In the genomic region with DNA sequence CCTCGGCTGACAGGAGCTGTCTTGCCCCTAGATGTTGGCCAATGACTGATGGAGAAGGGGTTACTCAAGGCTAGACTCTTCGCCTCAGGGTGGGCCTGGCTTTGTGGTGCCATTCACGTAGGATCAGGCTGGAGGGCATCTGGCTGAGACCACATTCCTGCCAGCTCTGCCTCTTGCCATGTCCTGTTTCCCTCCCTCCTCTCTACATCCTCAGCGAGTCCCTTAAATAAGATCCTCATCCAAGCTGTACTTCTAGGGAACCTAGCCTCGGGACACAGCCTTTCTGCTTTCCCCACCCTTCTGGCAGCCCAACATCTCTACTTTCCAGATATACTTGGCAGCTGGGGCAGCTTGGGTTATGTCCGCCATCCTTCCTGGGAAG, we compare ENCODE assay signal across 17 cellular contexts. TPM values are rescaled to one million over a fixed set of nuclear protein-coding genes. Genes with fewer than 3 reads are reported as not detected.
DNase-seq lines count a peak whose midpoint lies in the region; ATAC-seq and TF ChIP-seq lines count a peak whose summit lies in the region.
"Had no signal": no experiment of that assay in that cellular context is flagged by ENCODE, and none has a peak within 500 bp of the region (broad histone marks: within the 10 kb centered on the region; RNA-seq: fewer than 3 reads in every experiment).

No MANE protein-coding gene starts in this region.

- WGBS in esophagus muscularis mucosa: 77% methylated on average over 6 of the region's 6 CpGs

- no peaks in the 10 kb centered on the region for H3K9me3 ChIP-seq in esophagus muscularis mucosa
- H3K9me3 ChIP-seq in neural progenitor cell (ENCODE audit: low read depth): no peaks in the 10 kb centered on the region
- H3K9me3 ChIP-seq in tibial artery: no peaks in the 10 kb centered on the region

- ATAC-seq in GM19035 (IDR thresholded peaks at IDR 0.05; ENCODE audit: unreplicated experiment): no peak
- ATAC-seq in stimulated activated naive B cell treated with anti-CD40 and anti-IgM and Interleukin-4, amounts not matched to agents 10 μg/mL and 1 μg/mL and 100 μg/mL, for 72 hours (replicated peaks): no peak

- no peak for TF ChIP-seq EP300 in esophagus muscularis mucosa (IDR thresholded peaks at IDR 0.05)

- H3K27ac ChIP-seq in caudate nucleus (ENCODE audit: low read depth, low read length) (peak overlapping the region; percentile 74), esophagus muscularis mucosa (replicated peaks in 1 of 4) (peak overlapping the region; percentile 56 to 66 (median 58)), neural progenitor cell (no peak overlapping the region), tibial artery (peak overlapping the region; percentile 81 to 86)

- no peaks in the 10 kb centered on the region for H3K9me3 Mint-ChIP-seq in neural progenitor cell
- H3K9me3 Mint-ChIP-seq in stimulated activated naive B cell treated with anti-CD40 and anti-IgM and Interleukin-4, amounts not matched to agents 10 μg/mL and 1 μg/mL and 100 μg/mL, for 72 hours: no peaks in the 10 kb centered on the region

- H3K4me1 ChIP-seq in esophagus muscularis mucosa (peaks cover 8 to 50% (median 44%) of the 10 kb centered on the region in 4 donors), neural progenitor cell (peaks cover 13% of the 10 kb centered on the region), tibial artery (peaks cover 0 to 61% (median 38%) of the 10 kb centered on the region in 4 donors)

- DNase-seq in caudate nucleus (lab: John Stamatoyannopoulos, UW) (no peak), esophagus muscularis mucosa (ENCODE audit: extremely low spot score) (no peak), neural progenitor cell (ENCODE audit: low spot score) (no peak), tibial artery (no peak)
- DNase-seq in stimulated activated CD4-positive, alpha-beta T cell treated with anti-CD3 and anti-CD28 coated beads, Interleukin-2, amount 100 ng/mL, for 48 hours: no peak
- DNase-seq in stimulated activated naive B cell treated with anti-CD40 and anti-IgM and Interleukin-4, amounts not matched to agents 10 μg/mL and 1 μg/mL and 100 μg/mL, for 72 hours: no peak
- DNase-seq in effector CD8-positive, alpha-beta T cell (lab: John Stamatoyannopoulos, UW): no peak
- DNase-seq: CD8-positive, alpha-beta memory T cell; GF-D8; GOT3; KG1; NCI-H1092 treated with DMSO at 0.1 percent for 48 hours; NCI-H1694; NCI-H2107; Right ventricle myocardium superior had no signal

- intact Hi-C loops in esophagus muscularis mucosa (cut with DNase I) (no loop called here), tibial artery (cut with DNase I; ENCODE audit: low total_unique reads) (no loop called here)

- H3K79me2 ChIP-seq in neural progenitor cell (ENCODE audit: low read depth): no peaks in the 10 kb centered on the region

- H3K36me3 ChIP-seq in esophagus muscularis mucosa (peaks cover 19 to 45% (median 30%) of the 10 kb centered on the region in 4 donors), neural progenitor cell (no peaks in the 10 kb centered on the region), tibial artery (peaks cover 17 to 43% (median 25%) of the 10 kb centered on the region in 3 donors)
- H3K36me3 ChIP-seq: BLaER1 had no signal

- H3K27me3 Mint-ChIP-seq in neural progenitor cell (ENCODE audit: insufficient read depth, low read depth): no peaks in the 10 kb centered on the region
- H3K27me3 Mint-ChIP-seq in stimulated activated naive B cell treated with anti-CD40 and anti-IgM and Interleukin-4, amounts not matched to agents 10 μg/mL and 1 μg/mL and 100 μg/mL, for 72 hours: no peaks in the 10 kb centered on the region

- no peaks in the 10 kb centered on the region for H3K36me3 Mint-ChIP-seq in neural progenitor cell
- H3K36me3 Mint-ChIP-seq in stimulated activated naive B cell treated with anti-CD40 and anti-IgM and Interleukin-4, amounts not matched to agents 10 μg/mL and 1 μg/mL and 100 μg/mL, for 72 hours: peaks cover 54 to 71% of the 10 kb centered on the region in 2 donors
- H3K36me3 Mint-ChIP-seq: CD8-positive, alpha-beta memory T cell had no signal

- no peak overlapping the region for H3K4me3 Mint-ChIP-seq in neural progenitor cell
- no peak overlapping the region for H3K4me3 Mint-ChIP-seq in stimulated activated naive B cell treated with anti-CD40 and anti-IgM and Interleukin-4, amounts not matched to agents 10 μg/mL and 1 μg/mL and 100 μg/mL, for 72 hours
- H3K4me3 Mint-ChIP-seq: CD8-positive, alpha-beta memory T cell had no signal

- H3F3A ChIP-seq in neural progenitor cell (ENCODE audit: low read depth): no peaks in the 10 kb centered on the region

- H2AFZ ChIP-seq in neural progenitor cell (replicated peaks): no peak overlapping the region

- TF ChIP-seq CTCF in esophagus muscularis mucosa (IDR thresholded peaks at IDR 0.05): no peak
- TF ChIP-seq CTCF in neural progenitor cell (IDR thresholded peaks at IDR 0.05): no peak
- TF ChIP-seq CTCF in tibial artery (IDR thresholded peaks at IDR 0.05): no peak

- peaks cover 19% of the 10 kb centered on the region for H3K4me1 Mint-ChIP-seq in neural progenitor cell
- H3K4me1 Mint-ChIP-seq in stimulated activated naive B cell treated with anti-CD40 and anti-IgM and Interleukin-4, amounts not matched to agents 10 μg/mL and 1 μg/mL and 100 μg/mL, for 72 hours: peaks cover 24 to 57% of the 10 kb centered on the region in 2 donors
- H3K4me1 Mint-ChIP-seq: CD8-positive, alpha-beta memory T cell had no signal

- H3K9ac ChIP-seq in neural progenitor cell: no peak overlapping the region
- H3K9ac ChIP-seq: BLaER1 had no signal

- no peaks in the 10 kb centered on the region for H3K27me3 ChIP-seq in esophagus muscularis mucosa
- H3K27me3 ChIP-seq in neural progenitor cell: no peaks in the 10 kb centered on the region
- no peaks in the 10 kb centered on the region for H3K27me3 ChIP-seq in tibial artery
- H3K27me3 ChIP-seq: BLaER1 had no signal

- H3K27ac Mint-ChIP-seq in neural progenitor cell: peak overlapping the region; percentile 69
- no peak overlapping the region for H3K27ac Mint-ChIP-seq in stimulated activated naive B cell treated with anti-CD40 and anti-IgM and Interleukin-4, amounts not matched to agents 10 μg/mL and 1 μg/mL and 100 μg/mL, for 72 hours
- H3K27ac Mint-ChIP-seq: CD8-positive, alpha-beta memory T cell had no signal

- no peak overlapping the region for H3K4me3 ChIP-seq in esophagus muscularis mucosa
- no peak overlapping the region for H3K4me3 ChIP-seq in neural progenitor cell
- H3K4me3 ChIP-seq in tibial artery: no peak overlapping the region
- H3K4me3 ChIP-seq: BLaER1 had no signal

- no peaks in the 10 kb centered on the region for H4K20me1 ChIP-seq in neural progenitor cell (ENCODE audit: low read depth)
- H4K20me1 ChIP-seq: BLaER1 had no signal

- H3K4me2 ChIP-seq in neural progenitor cell: no peak overlapping the region

- TF ChIP-seq POLR2A in esophagus muscularis mucosa (IDR thresholded peaks at IDR 0.05; ENCODE audit: low read depth): no peak

RNA-seq across cellular contexts. Expression of gene EFCAB13, which starts 27.9 kb away (rescaled TPM):
- 10 to 100 TPM in 1 of 4 donors, 1 to 10 TPM in 3; 4.0 to 12.9 (median 7.1) TPM for total RNA-seq in esophagus muscularis mucosa
- 1.1 and 2.7 TPM in 2 replicates for total RNA-seq in neural progenitor cell (ENCODE audit: low replicate concordance)

RNA-seq across cellular contexts. Expression of gene ITGB3, which starts 42.2 kb away (rescaled TPM):
- total RNA-seq in esophagus muscularis mucosa: 10 to 100 TPM; 48.6 to 61.5 (median 54.9) TPM
- total RNA-seq in neural progenitor cell (ENCODE audit: low replicate concordance): 0.47 TPM in 1 of 2 replicates, not detected in the other

Comparison
In these comparisons a context has a peak if more than half of its experiments do, and no peak if none do; other contexts are left out.
1. RNA of gene ITGB3, which starts 42.2 kb away (total RNA-seq): 48.6 to 61.5 TPM in esophagus muscularis mucosa; 0.47 TPM in neural progenitor cell; every median in the first group is over 10 times any median in the second.